In the genomic region with DNA sequence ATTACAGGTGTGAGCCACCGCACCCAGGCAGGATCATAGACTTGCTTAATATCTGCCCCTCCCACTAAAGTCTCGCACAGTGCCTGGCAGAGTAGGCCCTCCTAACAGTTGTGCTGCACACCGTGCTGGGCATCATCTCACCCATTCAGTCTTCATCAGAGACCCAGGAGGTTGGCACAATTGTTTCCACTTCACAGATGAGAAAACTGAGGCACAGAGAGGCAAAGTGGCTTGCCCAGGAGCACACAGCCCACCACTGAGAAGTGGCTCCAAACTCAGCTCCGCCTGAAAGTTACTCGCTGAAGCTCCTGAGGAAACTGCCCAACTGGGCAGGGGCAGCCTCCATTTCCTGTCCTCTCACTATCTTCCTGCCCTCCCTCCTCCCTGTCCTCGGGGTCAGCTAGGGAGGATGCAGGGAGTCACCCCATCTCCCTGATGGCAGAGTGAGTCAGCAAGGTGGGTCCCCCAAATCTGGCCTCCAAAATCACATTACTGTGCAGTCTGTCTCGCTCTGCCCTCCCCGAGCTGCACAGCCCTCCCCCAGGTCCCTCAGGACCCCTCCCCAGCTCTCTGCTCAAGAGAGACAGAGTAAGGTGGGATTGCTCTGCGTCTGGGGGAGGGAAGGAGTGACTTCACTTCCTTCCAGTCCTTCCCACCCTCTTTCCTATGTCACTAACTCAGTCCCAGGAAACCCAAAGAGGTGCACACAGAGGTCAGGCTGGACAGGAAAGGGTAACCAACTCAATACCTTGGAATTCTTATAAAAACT, we compare ENCODE assay signal across 1 cellular context.
TF ChIP-seq lines count a peak whose summit lies in the region.

No MANE protein-coding gene starts in this region.

TF ChIP-seq in K562, 482 proteins besides CTCF, POLR2A, EP300 and RAD21:
- peak; percentile 12 to 32; a peak in 1 of 4 replicates for TF ChIP-seq KDM1A (IDR thresholded peaks at IDR 0.05)
- TF ChIP-seq BCOR (IDR thresholded peaks at IDR 0.05) = peak; percentile 28; the same call in 1 of the 2 replicates
- TF ChIP-seq FOSL1 (tag; conservative IDR thresholded peaks at IDR 0.05) = no peak
- TF ChIP-seq NFE2 (IDR thresholded peaks at IDR 0.05; ENCODE audit: low read depth) = peak; percentile 35
- peak; percentile 60 for TF ChIP-seq RBM25 (IDR thresholded peaks at IDR 0.05; ENCODE audit: low read depth, low read length, severe bottlenecking)
- TF ChIP-seq ADNP (tag; IDR thresholded peaks at IDR 0.05) = peak; percentile 58; the same call in 1 of the 2 replicates
